8 cellular contexts compared by ENCODE assay signal in the genomic region with DNA sequence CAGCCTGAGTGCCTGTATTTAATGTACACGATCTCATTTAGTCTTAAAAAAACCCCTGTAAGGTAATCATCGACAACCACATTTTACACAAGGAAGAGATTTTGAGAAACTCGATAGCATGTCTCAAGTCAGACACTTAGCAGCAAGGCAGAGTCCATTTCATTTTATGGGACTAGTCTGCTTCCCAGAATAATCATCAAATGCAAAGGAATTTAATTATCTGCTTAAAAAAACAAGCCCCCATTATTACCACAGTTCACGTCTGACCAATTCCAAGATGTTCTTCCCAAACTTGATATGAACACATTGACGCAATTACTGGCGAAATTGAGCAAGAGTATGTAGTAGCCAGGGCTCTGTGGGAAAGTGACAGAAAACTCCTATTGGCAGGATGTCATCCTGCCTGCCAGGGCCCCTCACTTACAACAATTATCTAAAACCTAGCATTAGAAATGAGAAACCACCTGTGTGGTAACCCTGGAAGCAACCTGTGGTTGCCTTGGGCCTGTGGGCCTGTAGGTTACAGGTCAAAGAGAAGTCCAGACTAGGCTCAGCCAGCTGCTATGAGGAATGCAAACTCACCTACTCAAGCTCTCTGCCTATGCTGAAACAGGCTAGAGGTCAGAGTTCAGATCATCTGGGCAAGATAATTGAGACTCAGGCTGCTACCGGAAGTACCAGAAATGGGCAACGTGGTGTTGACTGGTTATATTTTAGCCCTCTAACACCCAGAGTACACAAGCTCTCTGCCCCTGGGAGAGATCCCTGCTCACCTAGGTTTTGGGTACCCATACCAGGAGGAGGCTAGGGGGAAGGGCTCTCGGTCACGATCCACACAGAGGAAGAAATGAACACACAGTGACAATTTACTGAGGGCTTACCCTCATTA. TPM values are rescaled to one million over a fixed set of nuclear protein-coding genes. Genes with fewer than 3 reads are reported as not detected.
DNase-seq lines count a peak whose midpoint lies in the region; ATAC-seq, FAIRE-seq and TF ChIP-seq lines count a peak whose summit lies in the region.

No MANE protein-coding gene starts in this region.

- FAIRE-seq in pancreas (lab: Jason Lieb, UNC), result no peak

- H3K27ac ChIP-seq in CD4-positive, alpha-beta memory T cell (ENCODE audit: low read depth, low read length), result peak overlapping the region; percentile 93
- H3K27ac ChIP-seq in pancreas, result peak overlapping the region; percentile 78 to 97 (median 93)

- H3K9me3 Mint-ChIP-seq in CD4-positive, alpha-beta memory T cell, result peaks cover 0 to 2% (median 0%) of the 10 kb centered on the region in 8 donors
- H3K9me3 Mint-ChIP-seq in activated CD4-positive, alpha-beta T cell treated with anti-CD3 and anti-CD28 coated beads, Interleukin-2, amount 10 ng/mL, durations not matched to agents 24 days and 14 days, result no peaks in the 10 kb centered on the region

- POLR2A ChIA-PET in CD4-positive, alpha-beta memory T cell (lab: Charles Lee; ENCODE audit: partially characterized antibody), result interaction anchor here (0.7 to 14.4 kb wide), 6 partner anchors 8 to 140 kb away, joined by 4 to 376 read pairs (median 19); a partner anchor contains a TSS

- TF ChIP-seq CTCF in fibroblast of the aortic adventitia (IDR thresholded peaks at IDR 0.05; ENCODE audit: insufficient read depth, low read length) (no peak), pancreas (IDR thresholded peaks at IDR 0.05) (no peak)

- H3K4me3 Mint-ChIP-seq in CD4-positive, alpha-beta memory T cell, result peak overlapping the region; percentile 90 to 95 (median 92)
- peak overlapping the region; percentile 93 for H3K4me3 Mint-ChIP-seq in activated CD4-positive, alpha-beta T cell treated with anti-CD3 and anti-CD28 coated beads, Interleukin-2, amount 10 ng/mL, durations not matched to agents 24 days and 14 days

- ATAC-seq in GM18909 (IDR thresholded peaks at IDR 0.05; ENCODE audit: poor library complexity, unreplicated experiment), result peak; percentile 38
- ATAC-seq in pancreas, result peak; percentile 11 to 38 (median 27)

- WGBS in pancreas, 2 donors, result 13 to 14% methylated on average over 10 of the region's 10 CpGs

- peak in 4 of 5 donors; percentile 44 to 70 (median 50) for DNase-seq in CD4-positive, alpha-beta memory T cell
- DNase-seq in Jurkat, Clone E6-1 (ENCODE audit: low read depth, low spot score), result no peak
- DNase-seq in activated CD4-positive, alpha-beta T cell treated with anti-CD3 and anti-CD28 coated beads, Interleukin-2, amount 10 ng/mL, durations not matched to agents 24 days and 14 days, result peak; percentile 86
- DNase-seq in fibroblast of the aortic adventitia (ENCODE audit: low read depth), result peak; percentile 98
- peak in 2 of 6 donors; percentile 54 to 67 for DNase-seq in pancreas
- DNase-seq in iPS-NIHi11 (ENCODE audit: low spot score), result no peak
- no peak for DNase-seq in NCI-H2171 treated with DMSO at 0.1 percent for 48 hours (lab: John Stamatoyannopoulos, UW)

- H3K36me3 ChIP-seq in CD4-positive, alpha-beta memory T cell (ENCODE audit: insufficient read depth, low read length), result no peaks in the 10 kb centered on the region
- no peaks in the 10 kb centered on the region for H3K36me3 ChIP-seq in pancreas

- H3K27me3 Mint-ChIP-seq in CD4-positive, alpha-beta memory T cell, result no peaks in the 10 kb centered on the region
- no peaks in the 10 kb centered on the region for H3K27me3 Mint-ChIP-seq in activated CD4-positive, alpha-beta T cell treated with anti-CD3 and anti-CD28 coated beads, Interleukin-2, amount 10 ng/mL, durations not matched to agents 24 days and 14 days

- CTCF ChIA-PET in CD4-positive, alpha-beta memory T cell (lab: Charles Lee; ENCODE audit: partially characterized antibody), result interaction anchor here (1.0 to 1.2 kb wide), 2 partner anchors 24 to 85 kb away, joined by 3 to 4 read pairs; no protein-coding TSS in a partner anchor

- no peaks in the 10 kb centered on the region for H3K27me3 ChIP-seq in CD4-positive, alpha-beta memory T cell (ENCODE audit: insufficient read depth, low read length)
- H3K27me3 ChIP-seq in pancreas, result no peaks in the 10 kb centered on the region

- H3K9me3 ChIP-seq in CD4-positive, alpha-beta memory T cell (ENCODE audit: control insufficient read depth in 1 of 2, low read length in 2 of 2), result no peaks in the 10 kb centered on the region
- no peaks in the 10 kb centered on the region for H3K9me3 ChIP-seq in pancreas

- H3K4me3 ChIP-seq in CD4-positive, alpha-beta memory T cell (ENCODE audit: low read length in 2 of 2), result peak overlapping the region; percentile 53 to 99
- peak overlapping the region; percentile 73 for H3K4me3 ChIP-seq in Jurkat, Clone E6-1 (ENCODE audit: low read length)
- peak overlapping the region; percentile 99 for H3K4me3 ChIP-seq in fibroblast of the aortic adventitia (ENCODE audit: low read depth, low read length)
- peak overlapping the region; percentile 74 to 93 (median 90) for H3K4me3 ChIP-seq in pancreas

- H3K4me1 Mint-ChIP-seq in CD4-positive, alpha-beta memory T cell, result peaks cover 57 to 76% (median 67%) of the 10 kb centered on the region in 4 donors
- peaks cover 72% of the 10 kb centered on the region for H3K4me1 Mint-ChIP-seq in activated CD4-positive, alpha-beta T cell treated with anti-CD3 and anti-CD28 coated beads, Interleukin-2, amount 10 ng/mL, durations not matched to agents 24 days and 14 days

- H3K36me3 Mint-ChIP-seq in CD4-positive, alpha-beta memory T cell, result peaks cover 0 to 20% of the 10 kb centered on the region in 2 donors
- peaks cover 21% of the 10 kb centered on the region for H3K36me3 Mint-ChIP-seq in activated CD4-positive, alpha-beta T cell treated with anti-CD3 and anti-CD28 coated beads, Interleukin-2, amount 10 ng/mL, durations not matched to agents 24 days and 14 days (ENCODE audit: low read depth)

- H3K4me1 ChIP-seq in CD4-positive, alpha-beta memory T cell (ENCODE audit: insufficient read depth, low read length), result peaks cover 65% of the 10 kb centered on the region
- peaks cover 30 to 56% (median 44%) of the 10 kb centered on the region in 3 donors for H3K4me1 ChIP-seq in pancreas

- peak overlapping the region; percentile 95 to 99 (median 97) for H3K27ac Mint-ChIP-seq in CD4-positive, alpha-beta memory T cell
- H3K27ac Mint-ChIP-seq in activated CD4-positive, alpha-beta T cell treated with anti-CD3 and anti-CD28 coated beads, Interleukin-2, amount 10 ng/mL, durations not matched to agents 24 days and 14 days, result peak overlapping the region; percentile 94

- intact Hi-C loops in CD4-positive, alpha-beta memory T cell (cut with micrococcal nuclease), result loop anchor here (5.0 kb wide), 3 partner anchors 33 to 1212 kb away; a partner anchor contains a TSS
- intact Hi-C loops in activated CD4-positive, alpha-beta T cell treated with anti-CD3 and anti-CD28 coated beads, Interleukin-2, amount 10 ng/mL, durations not matched to agents 24 days and 14 days (cut with micrococcal nuclease), result loop anchor here (5.0 kb wide), 1 partner anchor 282 kb away; a partner anchor contains a TSS
- intact Hi-C loops in pancreas (cut with DNase I), result loop anchor here in 1 of 3 donors (10.0 kb wide), 1 partner anchor 59 kb away; no protein-coding TSS in a partner anchor

RNA-seq across cellular contexts. Expression of a gene that starts 1.6 kb away (rescaled TPM):
- total RNA-seq in CD4-positive, alpha-beta memory T cell, result 10 to 100 TPM; 54.1 to 56.0 TPM
- polyA plus RNA-seq in CD4-positive, alpha-beta memory T cell, result 10 to 100 TPM; 16.6 to 32.0 TPM
- 15.4 TPM for polyA plus RNA-seq in Jurkat, Clone E6-1 (2012; ENCODE audit: insufficient read depth, insufficient read length)
- total RNA-seq in activated CD4-positive, alpha-beta T cell treated with anti-CD3 and anti-CD28 coated beads, Interleukin-2, amount 10 ng/mL, durations not matched to agents 24 days and 14 days, result 53.8 and 55.7 TPM in 2 replicates
- 40.9 and 41.0 TPM in 2 replicates for total RNA-seq in fibroblast of the aortic adventitia (ENCODE audit: low replicate concordance)
- 10 to 100 TPM; 16.1 to 54.2 (median 33.7) TPM for total RNA-seq in pancreas
- 10 to 100 TPM in 1 of 2 donors, 1 to 10 TPM in 1; 9.7 to 15.5 TPM for polyA plus RNA-seq in pancreas

Comparison
In these comparisons a context has a peak if more than half of its experiments do, and no peak if none do; other contexts are left out.
1. DNase-seq: peak in CD4-positive, alpha-beta memory T cell (4 of 5), activated CD4-positive, alpha-beta T cell treated with anti-CD3 and anti-CD28 coated beads, Interleukin-2, amount 10 ng/mL, durations not matched to agents 24 days and 14 days (single experiment) and fibroblast of the aortic adventitia (single experiment); none in Jurkat, Clone E6-1 (single experiment), iPS-NIHi11 (single experiment) and NCI-H2171 treated with DMSO at 0.1 percent for 48 hours (single experiment).
2. Peak in every context shown above with its lines, with median percentiles within 50 percentile points of each other: H3K4me3 ChIP-seq.